21 cellular contexts compared by ENCODE assay signal in the genomic region with DNA sequence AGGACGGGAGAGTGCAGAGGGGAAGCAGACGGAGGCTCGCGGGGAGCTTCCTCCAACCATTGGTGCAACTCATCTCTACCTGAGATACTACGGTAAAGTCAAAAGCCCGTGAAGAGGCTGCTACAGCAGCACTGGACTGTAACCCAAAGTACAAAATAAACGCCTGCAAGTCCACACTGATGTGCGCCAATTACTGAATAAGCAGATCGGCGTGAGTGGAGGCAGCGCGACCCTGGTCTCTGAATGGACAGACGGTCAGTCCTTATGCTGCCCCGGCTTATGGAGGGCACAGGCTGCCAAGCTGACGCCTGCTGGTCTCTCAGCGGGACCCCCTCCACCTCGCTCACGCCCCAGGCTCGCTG.
"Had no signal": no experiment of that assay in that cellular context is flagged by ENCODE, and none has a peak within 500 bp of the region (broad histone marks: within the 10 kb centered on the region; RNA-seq: fewer than 3 reads in every experiment).

No MANE protein-coding gene starts in this region.

- FAIRE-seq: kidney had no signal

- H3K27ac ChIP-seq: gastrocnemius medialis, tibial artery, uterus had no signal

- H3K4me1 Mint-ChIP-seq: activated CD4-positive, alpha-beta T cell treated with anti-CD3 and anti-CD28 coated beads, Interleukin-2, amount 10 ng/mL, durations not matched to agents 7 days and 5 days; activated naive CD8-positive, alpha-beta T cell treated with anti-CD3 and anti-CD28 coated beads, Interleukin-2, amount 10 ng/mL, durations not matched to agents 7 days and 5 days; brain had no signal

- H3K27me3 ChIP-seq: gastrocnemius medialis, sigmoid colon, tibial artery, uterus had no signal

- H3K36me3 ChIP-seq: uterus had no signal

- H3K4me3 Mint-ChIP-seq: activated CD4-positive, alpha-beta T cell treated with anti-CD3 and anti-CD28 coated beads, Interleukin-2, amount 10 ng/mL, durations not matched to agents 7 days and 5 days; activated CD8-positive, alpha-beta T cell treated with anti-CD3 and anti-CD28 coated beads, Interleukin-2, amount 10 ng/mL, durations not matched to agents 7 days and 5 days; activated naive CD8-positive, alpha-beta T cell treated with anti-CD3 and anti-CD28 coated beads, Interleukin-2, amount 10 ng/mL, durations not matched to agents 7 days and 5 days; activated T-cell treated with anti-CD3 and anti-CD28 coated beads, Interleukin-2, amount 50 U/mL, for 24 hours; brain; stimulated activated memory B cell treated with anti-CD40 and anti-IgM and Interleukin-4, amounts not matched to agents 10 μg/mL and 1 μg/mL and 100 μg/mL, for 72 hours; T-helper 1 cell treated with Interleukin-12 subunit alpha and Interleukin-12 subunit beta and Interleukin-4 antibody, amounts not matched to agents 30 μg/mL and 1 μg/mL, for 36 hours had no signal

- H3K27me3 Mint-ChIP-seq: activated CD4-positive, alpha-beta T cell treated with anti-CD3 and anti-CD28 coated beads, Interleukin-2, amount 10 ng/mL, durations not matched to agents 7 days and 5 days; activated naive CD8-positive, alpha-beta T cell treated with anti-CD3 and anti-CD28 coated beads, Interleukin-2, amount 10 ng/mL, durations not matched to agents 7 days and 5 days; activated T-cell treated with anti-CD3 and anti-CD28 coated beads, Interleukin-2, amount 50 U/mL, for 24 hours; brain; stimulated activated memory B cell treated with anti-CD40 and anti-IgM and Interleukin-4, amounts not matched to agents 10 μg/mL and 1 μg/mL and 100 μg/mL, for 72 hours had no signal

- ATAC-seq: activated CD4-positive, CD25-positive, alpha-beta regulatory T cell treated with anti-CD3 and anti-CD28 coated beads, Interleukin-2, amount 50 U/mL, for 24 hours; activated CD8-positive, alpha-beta T cell treated with anti-CD3 and anti-CD28 coated beads, Interleukin-2, amount 10 ng/mL, durations not matched to agents 7 days and 5 days; esophagus mucosa; gastrocnemius medialis; stimulated activated memory B cell treated with anti-CD40 and anti-IgM and Interleukin-4, amounts not matched to agents 10 μg/mL and 1 μg/mL and 100 μg/mL, for 72 hours had no signal

- H3K9me3 Mint-ChIP-seq: activated CD4-positive, alpha-beta T cell treated with anti-CD3 and anti-CD28 coated beads, Interleukin-2, amount 10 ng/mL, durations not matched to agents 7 days and 5 days; activated naive CD8-positive, alpha-beta T cell treated with anti-CD3 and anti-CD28 coated beads, Interleukin-2, amount 10 ng/mL, durations not matched to agents 7 days and 5 days; activated T-cell treated with anti-CD3 and anti-CD28 coated beads, Interleukin-2, amount 50 U/mL, for 24 hours; activated T-helper 2 cell treated with anti-CD3 and anti-CD28 coated beads, Interferon-gamma antibody, Interleukin-2, Interleukin-4, amounts not matched to agents 10 μg/mL and 5 μg/mL and 100 μg/mL, durations not matched to agents 14 hours and 24 hours and 36 hours; stimulated activated memory B cell treated with anti-CD40 and anti-IgM and Interleukin-4, amounts not matched to agents 10 μg/mL and 1 μg/mL and 100 μg/mL, for 72 hours; T-helper 1 cell treated with Interleukin-12 subunit alpha and Interleukin-12 subunit beta and Interleukin-4 antibody, amounts not matched to agents 30 μg/mL and 1 μg/mL, for 36 hours had no signal

- H3K4me1 ChIP-seq: gastrocnemius medialis, sigmoid colon, tibial artery, uterus had no signal

- H3K27ac Mint-ChIP-seq: activated CD4-positive, alpha-beta T cell treated with anti-CD3 and anti-CD28 coated beads, Interleukin-2, amount 10 ng/mL, durations not matched to agents 7 days and 5 days; activated CD8-positive, alpha-beta T cell treated with anti-CD3 and anti-CD28 coated beads, Interleukin-2, amount 10 ng/mL, durations not matched to agents 7 days and 5 days; activated naive CD8-positive, alpha-beta T cell treated with anti-CD3 and anti-CD28 coated beads, Interleukin-2, amount 10 ng/mL, durations not matched to agents 7 days and 5 days; activated T-cell treated with anti-CD3 and anti-CD28 coated beads, Interleukin-2, amount 50 U/mL, for 24 hours; activated T-helper 2 cell treated with anti-CD3 and anti-CD28 coated beads, Interferon-gamma antibody, Interleukin-2, Interleukin-4, amounts not matched to agents 10 μg/mL and 5 μg/mL and 100 μg/mL, durations not matched to agents 14 hours and 24 hours and 36 hours; stimulated activated memory B cell treated with anti-CD40 and anti-IgM and Interleukin-4, amounts not matched to agents 10 μg/mL and 1 μg/mL and 100 μg/mL, for 72 hours; T-helper 1 cell treated with Interleukin-12 subunit alpha and Interleukin-12 subunit beta and Interleukin-4 antibody, amounts not matched to agents 30 μg/mL and 1 μg/mL, for 36 hours had no signal

- DNase-seq: activated CD4-positive, alpha-beta T cell treated with anti-CD3 and anti-CD28 coated beads, Interleukin-2, amount 10 ng/mL, durations not matched to agents 7 days and 5 days; activated CD8-positive, alpha-beta T cell treated with anti-CD3 and anti-CD28 coated beads, Interleukin-2, amount 10 ng/mL, durations not matched to agents 7 days and 5 days; activated naive CD4-positive, alpha-beta T cell treated with Interleukin-2 at 50 U/mL for 16 hours; activated naive CD8-positive, alpha-beta T cell treated with anti-CD3 and anti-CD28 coated beads, Interleukin-2, amount 10 ng/mL, durations not matched to agents 7 days and 5 days; activated T-cell treated with anti-CD3 and anti-CD28 coated beads, Interleukin-2, amount 50 U/mL, for 24 hours; central memory CD4-positive, alpha-beta T cell; cortex of kidney; effector CD4-positive, alpha-beta T cell; gastrocnemius medialis; kidney; left ventricle myocardium superior; sigmoid colon; stimulated activated CD4-positive, alpha-beta T cell treated with anti-CD3 and anti-CD28 coated beads, Interleukin-4, amount 100 ng/mL, for 24 hours; tibial artery; uterus had no signal

- H3K9me3 ChIP-seq: gastrocnemius medialis, uterus had no signal

- H3K4me3 ChIP-seq: gastrocnemius medialis, sigmoid colon, tibial artery, uterus had no signal
